23 cellular contexts compared by ENCODE assay signal in the genomic region with DNA sequence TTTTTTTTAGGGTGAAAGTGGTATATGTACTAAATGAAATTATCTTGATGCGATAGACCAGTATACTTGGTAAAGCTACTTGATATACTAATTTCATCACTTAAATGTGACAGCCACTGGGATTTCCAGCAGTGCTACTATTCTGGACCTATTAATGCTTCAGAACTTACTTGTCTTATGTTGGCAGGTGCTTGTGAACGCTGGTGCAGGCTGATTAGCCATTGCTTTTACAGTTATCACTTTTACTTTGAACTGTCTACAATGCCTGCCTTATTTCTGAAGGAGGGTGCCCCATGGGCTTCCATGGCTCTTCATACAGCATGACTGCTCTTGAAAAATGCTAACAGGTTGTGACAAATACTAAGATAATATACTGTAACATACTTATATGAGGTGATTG.
"Had no signal": no experiment of that assay in that cellular context is flagged by ENCODE, and none has a peak within 500 bp of the region (broad histone marks: within the 10 kb centered on the region; RNA-seq: fewer than 3 reads in every experiment).

No MANE protein-coding gene starts in this region.

- H3K27ac Mint-ChIP-seq: dendritic cell treated with granulocyte-macrophage colony-stimulating factor and Interleukin-4, amounts not matched to agents 40 ng/mL and 50 ng/mL, for 4 days; effector memory CD8-positive, alpha-beta T cell; mesothelial cell of epicardium; naive B cell had no signal

- H3K4me3 Mint-ChIP-seq: dendritic cell treated with granulocyte-macrophage colony-stimulating factor and Interleukin-4, amounts not matched to agents 40 ng/mL and 50 ng/mL, for 4 days; effector memory CD8-positive, alpha-beta T cell; mesothelial cell of epicardium; naive B cell had no signal

- DNase-seq: colonic mucosa; cortex of kidney; effector CD8-positive, alpha-beta T cell; effector memory CD8-positive, alpha-beta T cell; erythroblast; esophagus squamous epithelium; foreskin fibroblast; foreskin melanocyte; gastrocnemius medialis; glutamatergic neuron; head of caudate nucleus; heart right ventricle; hippocampal formation; left cardiac atrium; left lung; left ventricle myocardium superior; lower lobe of right lung; mucosa of descending colon; naive B cell had no signal

- ATAC-seq: effector memory CD8-positive, alpha-beta T cell; esophagus mucosa; gastrocnemius medialis; heart right ventricle; left cardiac atrium; left lung; left ventricle myocardium superior; lower lobe of right lung; mucosa of descending colon had no signal

- H3K36me3 Mint-ChIP-seq: mesothelial cell of epicardium, naive B cell had no signal

- H3K27me3 ChIP-seq: colonic mucosa, esophagus squamous epithelium, gastrocnemius medialis, heart right ventricle, left lung had no signal

- H3K27ac ChIP-seq: colonic mucosa, epithelial cell of prostate, esophagus squamous epithelium, gastrocnemius medialis, heart right ventricle, left lung, lower lobe of right lung had no signal

- H3K4me1 ChIP-seq: colonic mucosa, esophagus squamous epithelium, gastrocnemius medialis, heart right ventricle, left lung, lower lobe of right lung had no signal

- H3K9me3 ChIP-seq: colonic mucosa, esophagus squamous epithelium, gastrocnemius medialis, heart right ventricle, left lung, lower lobe of right lung, mucosa of descending colon had no signal

- H3K27me3 Mint-ChIP-seq: dendritic cell treated with granulocyte-macrophage colony-stimulating factor and Interleukin-4, amounts not matched to agents 40 ng/mL and 50 ng/mL, for 4 days; effector memory CD8-positive, alpha-beta T cell; naive B cell had no signal

- H3K4me1 Mint-ChIP-seq: naive B cell had no signal

- H3K9me3 Mint-ChIP-seq: dendritic cell treated with granulocyte-macrophage colony-stimulating factor and Interleukin-4, amounts not matched to agents 40 ng/mL and 50 ng/mL, for 4 days; mesothelial cell of epicardium had no signal

- H3K36me3 ChIP-seq: colonic mucosa, esophagus squamous epithelium, gastrocnemius medialis, heart right ventricle, left lung, lower lobe of right lung had no signal

- H3K4me3 ChIP-seq: colonic mucosa, esophagus squamous epithelium, gastrocnemius medialis, heart right ventricle, left lung, lower lobe of right lung, mucosa of descending colon had no signal
